In the genomic region with DNA sequence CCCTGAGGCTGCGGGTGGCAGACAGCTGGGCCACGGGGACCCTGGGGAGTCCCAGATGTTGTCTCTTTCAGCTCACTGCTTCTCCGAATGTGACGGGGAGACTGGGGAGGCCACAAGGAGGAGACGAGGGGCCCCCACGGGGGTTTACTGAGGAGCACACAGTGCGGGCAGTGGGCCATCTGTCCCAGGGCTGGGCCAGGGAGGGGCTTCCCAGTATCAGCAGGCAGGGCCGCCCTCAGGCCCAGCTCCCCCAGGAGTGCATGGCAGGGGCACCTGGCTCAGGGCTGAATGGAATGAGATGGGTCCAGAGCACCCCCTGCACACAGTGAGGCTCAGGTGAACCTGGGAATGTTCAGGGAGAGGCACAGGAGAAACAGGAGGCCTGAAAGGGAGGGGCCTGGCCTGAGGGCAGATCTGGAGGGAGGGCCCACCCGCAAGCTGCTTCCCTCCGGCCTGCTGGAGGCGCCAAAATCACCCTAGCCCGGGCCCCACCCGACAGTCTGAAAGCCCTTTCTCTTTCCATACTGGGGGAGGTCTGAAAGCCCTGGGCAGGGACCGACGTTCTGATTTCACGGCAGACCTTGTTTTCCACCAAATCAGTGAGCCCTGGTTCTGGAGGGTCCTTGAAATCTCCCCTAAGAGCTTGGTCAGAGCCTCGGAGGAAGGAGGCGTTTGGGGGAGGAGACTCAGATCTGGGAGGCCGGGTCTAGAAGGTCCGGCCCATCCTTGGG, we compare ENCODE assay signal across 8 cellular contexts. TPM values are rescaled to one million over a fixed set of nuclear protein-coding genes. Genes with fewer than 3 reads are reported as not detected.
DNase-seq lines count a peak whose midpoint lies in the region; ATAC-seq and TF ChIP-seq lines count a peak whose summit lies in the region.

No MANE protein-coding gene starts in this region.

- no peaks in the 10 kb centered on the region for H3K9me3 ChIP-seq in BE2C
- no peaks in the 10 kb centered on the region for H3K9me3 ChIP-seq in left lung
- H3K9me3 ChIP-seq in CD4-positive, alpha-beta T cell (ENCODE audit: control insufficient read depth, low read length): no peaks in the 10 kb centered on the region

- H3K4me1 ChIP-seq in BE2C: peaks cover 13% of the 10 kb centered on the region
- peaks cover 33 to 50% of the 10 kb centered on the region in 2 donors for H3K4me1 ChIP-seq in left lung

- H3K36me3 ChIP-seq in BE2C (no peaks in the 10 kb centered on the region), brain microvascular endothelial cell (replicated peaks) (no peaks in the 10 kb centered on the region), left lung (no peaks in the 10 kb centered on the region)

- H3K4me3 ChIP-seq in BE2C (ENCODE audit: low read depth, low read length): no peak overlapping the region
- peak overlapping the region; percentile 49 for H3K4me3 ChIP-seq in brain microvascular endothelial cell (ENCODE audit: low read depth, low read length)
- peak overlapping the region in 1 of 2 donors; percentile 3 for H3K4me3 ChIP-seq in left lung

- no peaks in the 10 kb centered on the region for H3K36me3 Mint-ChIP-seq in CD4-positive, alpha-beta T cell (ENCODE audit: low read depth)

- no peak overlapping the region for H3K27ac Mint-ChIP-seq in CD4-positive, alpha-beta T cell

- intact Hi-C loops in left lung (cut with DNase I): no loop called here
- intact Hi-C loops in CD4-positive, alpha-beta T cell (cut with DNase I, micrococcal nuclease): loop anchor here in 1 of 2 experiments (10.0 kb wide), 1 partner anchor 642 kb away; no protein-coding TSS in a partner anchor

- CTCF ChIA-PET in CD4-positive, alpha-beta T cell (lab: Charles Lee): interaction anchor here (1.2 kb wide), 1 partner anchor 41 kb away, joined by 7 read pairs; no protein-coding TSS in a partner anchor

- in situ Hi-C loops in brain microvascular endothelial cell (cut with HindIII; ENCODE audit: low pct_ligation_motif_present, low sequenced_read_pairs): no loop called here

- H3K27ac ChIP-seq in brain microvascular endothelial cell (peak overlapping the region; percentile 48), left lung (peak overlapping the region; percentile 76 to 92)
- H3K27ac ChIP-seq in CD4-positive, alpha-beta T cell (ENCODE audit: low read depth, low read length): no peak overlapping the region

- POLR2A ChIA-PET in CD4-positive, alpha-beta T cell (lab: Charles Lee): interaction anchor here (1.3 to 3.2 kb wide), 3 partner anchors 35 to 59 kb away, joined by 5 to 19 read pairs (median 8); a partner anchor contains a TSS

- no peak overlapping the region for H3K4me3 Mint-ChIP-seq in CD4-positive, alpha-beta T cell

- H3K4me1 Mint-ChIP-seq in CD4-positive, alpha-beta T cell (ENCODE audit: low read depth): peaks cover 3% of the 10 kb centered on the region

- DNase-seq in BE2C (peak; percentile 46), NCI-H2029 treated with DMSO at 0.1 percent for 48 hours (lab: John Stamatoyannopoulos, UW) (peak; percentile 70), brain microvascular endothelial cell (peak; percentile 45), left lung (peak in 1 of 2 donors; percentile 81), glomerular visceral epithelial cell (ENCODE audit: extremely low spot score) (no peak)
- DNase-seq in CD4-positive, alpha-beta T cell: no peak

- H3K9me3 Mint-ChIP-seq in CD4-positive, alpha-beta T cell: no peaks in the 10 kb centered on the region

- ATAC-seq in GM18511 (IDR thresholded peaks at IDR 0.05; ENCODE audit: unreplicated experiment) (peak; percentile 54), HG02840 (IDR thresholded peaks at IDR 0.05; ENCODE audit: low FRiP score, unreplicated experiment) (peak; percentile 54), left lung (peak; percentile 69)
- ATAC-seq in CD4-positive, alpha-beta T cell (ENCODE audit: poor library complexity): no peak

- peaks cover 2% of the 10 kb centered on the region for H3K27me3 Mint-ChIP-seq in CD4-positive, alpha-beta T cell

- H3K27me3 ChIP-seq in BE2C: no peaks in the 10 kb centered on the region
- H3K27me3 ChIP-seq in brain microvascular endothelial cell (replicated peaks): no peaks in the 10 kb centered on the region
- no peaks in the 10 kb centered on the region for H3K27me3 ChIP-seq in left lung
- H3K27me3 ChIP-seq in CD4-positive, alpha-beta T cell (ENCODE audit: control insufficient read depth, insufficient read depth, low read length): no peaks in the 10 kb centered on the region

- TF ChIP-seq CTCF in BE2C (IDR thresholded peaks at IDR 0.05; ENCODE audit: low read depth, low read length) (peak; percentile 32), brain microvascular endothelial cell (IDR thresholded peaks at IDR 0.05; ENCODE audit: low read depth, low read length, missing control alignments) (peak; percentile 73), left lung (IDR thresholded peaks at IDR 0.05) (no peak)
- TF ChIP-seq CTCF in CD4-positive, alpha-beta T cell (IDR thresholded peaks at IDR 0.05): no peak

RNA-seq across cellular contexts. Expression of a gene that starts 35.5 kb away (rescaled TPM):
- 1,938 TPM for polyA plus RNA-seq in BE2C (2012; ENCODE audit: insufficient read depth, insufficient read length, low read depth)
- total RNA-seq in left lung: 100 to 1,000 TPM; 677 to 980 TPM
- 1,000 to 10,000 TPM; 1,546 to 1,586 TPM for total RNA-seq in CD4-positive, alpha-beta T cell

Comparison
In these comparisons a context has a peak if more than half of its experiments do, and no peak if none do; other contexts are left out.
1. DNase-seq: peak in BE2C (single experiment), NCI-H2029 treated with DMSO at 0.1 percent for 48 hours (single experiment) and brain microvascular endothelial cell (single experiment); none in glomerular visceral epithelial cell (single experiment) and CD4-positive, alpha-beta T cell (0 of 10).
2. CTCF ChIP-seq: peak in BE2C (single experiment) and brain microvascular endothelial cell (single experiment); none in left lung (0 of 2) and CD4-positive, alpha-beta T cell (single experiment).